11 cellular contexts compared by ENCODE assay signal in genomic region chr16:80971814-80972213, GRCh38.
DNase-seq lines count a peak whose midpoint lies in the region; ATAC-seq and TF ChIP-seq lines count a peak whose summit lies in the region.
"Had no signal": no experiment of that assay in that cellular context is flagged by ENCODE, and none has a peak within 500 bp of the region (broad histone marks: within the 10 kb centered on the region; RNA-seq: fewer than 3 reads in every experiment).

No MANE protein-coding gene starts in this region.

- no peak overlapping the region for H3K4me3 ChIP-seq in GM06990 (replicated peaks; ENCODE audit: low read depth, low read length)
- no peak overlapping the region for H3K4me3 ChIP-seq in tibial artery
- H3K4me3 ChIP-seq: spleen had no signal

- TF ChIP-seq CTCF in GM06990 (IDR thresholded peaks at IDR 0.05; ENCODE audit: insufficient read depth, low read length, poor library complexity, severe bottlenecking) (no peak), tibial artery (IDR thresholded peaks at IDR 0.05) (no peak)

- no peaks in the 10 kb centered on the region; the same call in 1 of the 2 replicates for H3K36me3 ChIP-seq in GM06990 (ENCODE audit: control insufficient read depth, insufficient read depth, low read length)
- H3K36me3 ChIP-seq in tibial artery: peaks cover 13 to 26% (median 17%) of the 10 kb centered on the region in 3 donors

- ATAC-seq in GM19324 (IDR thresholded peaks at IDR 0.05; ENCODE audit: low FRiP score, unreplicated experiment): peak; percentile 38
- ATAC-seq in HG03025 (IDR thresholded peaks at IDR 0.05; ENCODE audit: low FRiP score, unreplicated experiment): peak; percentile 63
- ATAC-seq in GM19397 (IDR thresholded peaks at IDR 0.05; ENCODE audit: unreplicated experiment): no peak

- H3K27me3 ChIP-seq in GM06990 (replicated peaks; ENCODE audit: control insufficient read depth, insufficient read depth, low read length): no peaks in the 10 kb centered on the region
- no peaks in the 10 kb centered on the region for H3K27me3 ChIP-seq in tibial artery
- H3K27me3 ChIP-seq: spleen had no signal

- no peak overlapping the region for H3K27ac ChIP-seq in tibial artery
- H3K27ac ChIP-seq: spleen had no signal

- intact Hi-C loops in tibial artery (cut with DNase I; ENCODE audit: low total_unique reads): no loop called here

- no peaks in the 10 kb centered on the region for H3K4me1 ChIP-seq in tibial artery
- H3K4me1 ChIP-seq: spleen had no signal

- peak; percentile 13 for DNase-seq in GM06990 (ENCODE audit: extremely low read depth, insufficient read length)
- peak; percentile 37 for DNase-seq in SHP77 treated with DMSO at 0.1 percent for 48 hours (lab: John Stamatoyannopoulos, UW)
- no peak for DNase-seq in NCI-H2227 (lab: John Stamatoyannopoulos, UW; ENCODE audit: unreplicated experiment)
- DNase-seq in iPS-NIHi7 (ENCODE audit: extremely low spot score): no peak
- no peak for DNase-seq in tibial artery
- DNase-seq: activated B cell treated with CpG ODN at 0.5 μM for 24 hours; effector CD4-positive, alpha-beta T cell; spleen had no signal

- no peaks in the 10 kb centered on the region for H3K9me3 ChIP-seq in tibial artery
- H3K9me3 ChIP-seq: spleen had no signal

Comparison
In these comparisons a context has a peak if more than half of its experiments do, and no peak if none do; other contexts are left out.
1. DNase-seq: peak in GM06990 (single experiment) and SHP77 treated with DMSO at 0.1 percent for 48 hours (single experiment); none in NCI-H2227 (single experiment), iPS-NIHi7 (single experiment) and tibial artery (0 of 2).